ENCODE assay signal across 11 cellular contexts in the genomic region with DNA sequence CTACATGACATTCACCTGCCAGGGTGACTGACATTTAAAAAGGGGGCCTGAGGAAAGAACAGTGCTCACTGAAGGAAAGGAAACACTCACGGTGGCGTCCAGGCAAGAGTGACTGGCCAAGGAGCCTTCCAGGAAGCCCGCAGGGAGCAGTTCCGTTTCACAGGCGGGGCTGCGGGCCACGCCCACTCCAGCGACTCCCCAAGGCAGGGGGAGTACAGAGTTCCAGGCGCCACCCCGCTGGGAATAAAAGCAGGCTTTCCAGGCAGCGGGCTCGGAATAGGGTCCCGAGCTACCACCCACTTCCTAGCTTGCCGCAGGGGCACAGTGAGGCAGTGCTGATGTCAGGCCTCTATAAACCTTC. TPM values are rescaled to one million over a fixed set of nuclear protein-coding genes. Genes with fewer than 3 reads are reported as not detected.
DNase-seq lines count a peak whose midpoint lies in the region; ATAC-seq and TF ChIP-seq lines count a peak whose summit lies in the region.
"Had no signal": no experiment of that assay in that cellular context is flagged by ENCODE, and none has a peak within 500 bp of the region (broad histone marks: within the 10 kb centered on the region; RNA-seq: fewer than 3 reads in every experiment).

No MANE protein-coding gene starts in this region.

- no peak overlapping the region for H3K4me3 Mint-ChIP-seq in CD4-positive, alpha-beta T cell
- no peak overlapping the region for H3K4me3 Mint-ChIP-seq in T-helper 17 cell
- H3K4me3 Mint-ChIP-seq: nephron had no signal

- no peak overlapping the region for H3K27ac ChIP-seq in CD4-positive, alpha-beta T cell (ENCODE audit: low read depth, low read length)
- H3K27ac ChIP-seq in heart left ventricle: peak overlapping the region in 11 of 12 donors; percentile 60 to 86 (median 76)

- POLR2A ChIA-PET in CD4-positive, alpha-beta T cell (lab: Charles Lee): no interaction called here

- DNase-seq in CD4-positive, alpha-beta T cell: no peak
- DNase-seq in T-helper 17 cell (no peak), heart left ventricle (peak; percentile 70 to 81 (median 76)), sciatic nerve (ENCODE audit: low spot score) (no peak), middle frontal gyrus (ENCODE audit: extremely low spot score, low spot score) (no peak), NCI-H524 treated with DMSO at 0.1 percent for 48 hours (lab: John Stamatoyannopoulos, UW) (no peak)
- DNase-seq in central memory CD4-positive, alpha-beta T cell: no peak
- DNase-seq: activated naive CD4-positive, alpha-beta T cell treated with Interleukin-2 at 50 U/mL for 16 hours; stimulated activated naive CD4-positive, alpha-beta T cell treated with Interleukin-2 at 50 U/mL for 16 hours had no signal

- ATAC-seq in CD4-positive, alpha-beta T cell (ENCODE audit: poor library complexity): no peak
- ATAC-seq in T-helper 17 cell (no peak), heart left ventricle (peak in 3 of 4 donors; percentile 33 to 59 (median 45)), sciatic nerve (peak; percentile 31), HG03460 (IDR thresholded peaks at IDR 0.05; ENCODE audit: unreplicated experiment) (no peak)

- no peaks in the 10 kb centered on the region for H3K27me3 ChIP-seq in CD4-positive, alpha-beta T cell (ENCODE audit: control insufficient read depth, insufficient read depth, low read length)
- no peaks in the 10 kb centered on the region for H3K27me3 ChIP-seq in heart left ventricle

- TF ChIP-seq CTCF in CD4-positive, alpha-beta T cell (IDR thresholded peaks at IDR 0.05): no peak
- no peak for TF ChIP-seq CTCF in heart left ventricle (IDR thresholded peaks at IDR 0.05)

- H3K36me3 ChIP-seq in heart left ventricle: peaks cover 0 to 89% (median 75%) of the 10 kb centered on the region in 9 donors

- peak overlapping the region; percentile 98 for H3K27ac Mint-ChIP-seq in CD4-positive, alpha-beta T cell
- peak overlapping the region; percentile 88 for H3K27ac Mint-ChIP-seq in T-helper 17 cell

- CTCF ChIA-PET in CD4-positive, alpha-beta T cell (lab: Charles Lee): interaction anchor here (3.0 kb wide), 1 partner anchor 68 kb away, joined by 14 read pairs; no protein-coding TSS in a partner anchor

- H3K27me3 Mint-ChIP-seq in CD4-positive, alpha-beta T cell: no peaks in the 10 kb centered on the region
- no peaks in the 10 kb centered on the region for H3K27me3 Mint-ChIP-seq in T-helper 17 cell

- peaks cover 78% of the 10 kb centered on the region for H3K4me1 Mint-ChIP-seq in CD4-positive, alpha-beta T cell (ENCODE audit: low read depth)
- H3K4me1 Mint-ChIP-seq in T-helper 17 cell: peaks cover 35% of the 10 kb centered on the region

- H3K9me3 Mint-ChIP-seq in CD4-positive, alpha-beta T cell: no peaks in the 10 kb centered on the region
- H3K9me3 Mint-ChIP-seq: nephron had no signal

- WGBS in heart left ventricle, 4 donors: 32 to 54% (median 40%) methylated on average over 7 to 14 of the region's 14 CpGs

- intact Hi-C loops in CD4-positive, alpha-beta T cell (cut with DNase I, micrococcal nuclease): loop anchor here (2.0 to 10.0 kb wide), 3 partner anchors 34 to 302 kb away; a partner anchor contains a TSS
- intact Hi-C loops in heart left ventricle (cut with DNase I) (loop anchor here in 8 of 10 donors (5.0 to 10.0 kb wide), 8 partner anchors 36 to 402 kb away; a partner anchor contains a TSS), sciatic nerve (cut with DNase I) (loop anchor here (5.0 kb wide), 1 partner anchor 234 kb away; no protein-coding TSS in a partner anchor)

- peaks cover 13 to 69% (median 43%) of the 10 kb centered on the region in 12 donors for H3K4me1 ChIP-seq in heart left ventricle

- H3K9me3 ChIP-seq in CD4-positive, alpha-beta T cell (ENCODE audit: control insufficient read depth, low read length): no peaks in the 10 kb centered on the region
- H3K9me3 ChIP-seq in T-helper 17 cell (ENCODE audit: control insufficient read depth, low read length, poor library complexity, severe bottlenecking) (no peaks in the 10 kb centered on the region), heart left ventricle (no peaks in the 10 kb centered on the region)

- TF ChIP-seq POLR2A in heart left ventricle (IDR thresholded peaks at IDR 0.05): no peak

- no peak overlapping the region for H3K4me3 ChIP-seq in heart left ventricle

- H3K36me3 Mint-ChIP-seq in CD4-positive, alpha-beta T cell (ENCODE audit: low read depth): peaks cover 54% of the 10 kb centered on the region
- peaks cover 8% of the 10 kb centered on the region for H3K36me3 Mint-ChIP-seq in T-helper 17 cell (ENCODE audit: low read depth)

RNA-seq across cellular contexts. Expression of a gene that starts 34.2 kb away (rescaled TPM):
- 1 to 10 TPM; 1.7 to 2.4 TPM for total RNA-seq in CD4-positive, alpha-beta T cell
- total RNA-seq in T-helper 17 cell (1 to 10 TPM; 2.2 to 4.5 TPM), heart left ventricle (100 to 1,000 TPM; 156 to 286 (median 200) TPM), sciatic nerve (38.2 TPM)
- 100 to 1,000 TPM; 155 to 213 TPM for polyA plus RNA-seq in heart left ventricle

RNA-seq across cellular contexts. Expression of a gene that starts 34.9 kb away (rescaled TPM):
- total RNA-seq in CD4-positive, alpha-beta T cell: 10 to 100 TPM; 31.7 to 32.8 TPM
- total RNA-seq in T-helper 17 cell (10 to 100 TPM; 36.0 to 36.1 TPM), heart left ventricle (10 to 100 TPM in 2 of 9 donors, 1 to 10 TPM in 7; 2.5 to 11.5 (median 6.0) TPM), sciatic nerve (7.7 TPM)
- 10 to 100 TPM in 1 of 2 donors, 1 to 10 TPM in 1; 6.4 to 10.9 TPM for polyA plus RNA-seq in heart left ventricle

Comparison
In these comparisons a context has a peak if more than half of its experiments do, and no peak if none do; other contexts are left out.
1. ATAC-seq: peak in heart left ventricle (3 of 4) and sciatic nerve (single experiment); none in CD4-positive, alpha-beta T cell (single experiment), T-helper 17 cell (single experiment) and HG03460 (single experiment).
2. DNase-seq: peak in heart left ventricle (5 of 5); none in CD4-positive, alpha-beta T cell (0 of 10), T-helper 17 cell (0 of 3), sciatic nerve (single experiment), middle frontal gyrus (single experiment), central memory CD4-positive, alpha-beta T cell (single experiment) and NCI-H524 treated with DMSO at 0.1 percent for 48 hours (single experiment).